15 cellular contexts compared by ENCODE assay signal in the genomic region with DNA sequence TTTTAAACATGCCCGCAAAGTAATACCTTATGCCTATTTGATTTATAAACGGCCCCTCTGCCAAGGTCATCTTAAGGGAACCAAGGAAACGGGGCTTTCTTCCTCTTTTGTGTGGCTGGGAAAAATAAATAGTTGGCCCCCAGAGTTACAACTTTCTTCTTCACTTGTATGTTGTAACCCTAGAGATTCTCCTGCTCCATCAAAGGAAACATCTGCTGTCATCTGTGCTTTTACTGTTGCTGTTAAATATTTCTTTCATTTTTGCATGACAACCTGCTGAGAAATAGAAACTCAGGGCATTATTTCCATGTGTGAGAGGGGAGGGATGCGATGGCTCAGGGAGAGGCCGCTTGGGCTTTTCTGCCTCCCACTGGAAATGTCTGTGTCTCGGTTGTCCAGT. TPM values are rescaled to one million over a fixed set of nuclear protein-coding genes. Genes with fewer than 3 reads are reported as not detected.
DNase-seq lines count a peak whose midpoint lies in the region; ATAC-seq and TF ChIP-seq lines count a peak whose summit lies in the region.
"Had no signal": no experiment of that assay in that cellular context is flagged by ENCODE, and none has a peak within 500 bp of the region (broad histone marks: within the 10 kb centered on the region; RNA-seq: fewer than 3 reads in every experiment).

No MANE protein-coding gene starts in this region.

- TF ChIP-seq POLR2A in esophagus squamous epithelium (IDR thresholded peaks at IDR 0.05), result no peak

- no peaks in the 10 kb centered on the region for H3K4me1 Mint-ChIP-seq in stimulated activated effector memory CD8-positive, alpha-beta T cell treated with anti-CD3 and anti-CD28 coated beads, Interleukin-12 subunit alpha, Interleukin-12 subunit beta, amount 100 ng/mL, for 72 hours
- H3K4me1 Mint-ChIP-seq: activated naive CD4-positive, alpha-beta T cell treated with anti-CD3 and anti-CD28 coated beads, Interleukin-2, amount 10 ng/mL, durations not matched to agents 7 days and 5 days had no signal

- peak overlapping the region; percentile 92 for H3K27ac ChIP-seq in BLaER1
- H3K27ac ChIP-seq in esophagus squamous epithelium, result peak overlapping the region; percentile 75 to 94 (median 88)
- peak overlapping the region; percentile 77 for H3K27ac ChIP-seq in psoas muscle

- intact Hi-C loops in esophagus squamous epithelium (cut with DNase I) (no loop called here), psoas muscle (cut with DNase I) (no loop called here)

- H3K27ac Mint-ChIP-seq in stimulated activated effector memory CD8-positive, alpha-beta T cell treated with anti-CD3 and anti-CD28 coated beads, Interleukin-12 subunit alpha, Interleukin-12 subunit beta, amount 100 ng/mL, for 72 hours, result no peak overlapping the region
- H3K27ac Mint-ChIP-seq in activated naive CD4-positive, alpha-beta T cell treated with anti-CD3 and anti-CD28 coated beads, Interleukin-2, amount 50 U/mL, for 72 hours, result no peak overlapping the region
- H3K27ac Mint-ChIP-seq: activated CD8-positive, alpha-beta T cell treated with anti-CD3 and anti-CD28 coated beads, Interleukin-2, amount 10 ng/mL, durations not matched to agents 7 days and 5 days; activated naive CD4-positive, alpha-beta T cell treated with anti-CD3 and anti-CD28 coated beads, Interleukin-2, amount 10 ng/mL, durations not matched to agents 7 days and 5 days had no signal

- no peak overlapping the region for H3K4me3 Mint-ChIP-seq in stimulated activated effector memory CD8-positive, alpha-beta T cell treated with anti-CD3 and anti-CD28 coated beads, Interleukin-12 subunit alpha, Interleukin-12 subunit beta, amount 100 ng/mL, for 72 hours
- H3K4me3 Mint-ChIP-seq: activated CD8-positive, alpha-beta T cell treated with anti-CD3 and anti-CD28 coated beads, Interleukin-2, amount 10 ng/mL, durations not matched to agents 7 days and 5 days; activated naive CD4-positive, alpha-beta T cell treated with anti-CD3 and anti-CD28 coated beads, Interleukin-2, amount 10 ng/mL, durations not matched to agents 7 days and 5 days; CD4-positive, alpha-beta memory T cell had no signal

- H3K36me3 ChIP-seq in BLaER1 (peaks cover 65% of the 10 kb centered on the region), esophagus squamous epithelium (peaks cover 0 to 66% (median 0%) of the 10 kb centered on the region in 3 donors), psoas muscle (ENCODE audit: insufficient read depth in 1 of 2, low read depth in 1 of 2) (peaks cover 0 to 34% of the 10 kb centered on the region in 2 donors)

- H3K4me3 ChIP-seq in BLaER1, result no peak overlapping the region; the same call in 1 of the 2 replicates
- no peak overlapping the region for H3K4me3 ChIP-seq in esophagus squamous epithelium
- no peak overlapping the region for H3K4me3 ChIP-seq in psoas muscle

- no peak for ATAC-seq in psoas muscle
- ATAC-seq in HG02885 (IDR thresholded peaks at IDR 0.05; ENCODE audit: poor library complexity, unreplicated experiment), result no peak
- no peak for ATAC-seq in stimulated activated effector memory CD8-positive, alpha-beta T cell treated with anti-CD3 and anti-CD28 coated beads, Interleukin-12 subunit alpha, Interleukin-12 subunit beta, amount 100 ng/mL, for 72 hours
- no peak for ATAC-seq in GM19324 (IDR thresholded peaks at IDR 0.05; ENCODE audit: low FRiP score, unreplicated experiment)
- ATAC-seq in activated naive CD4-positive, alpha-beta T cell treated with anti-CD3 and anti-CD28 coated beads, Interleukin-2, amount 50 U/mL, for 72 hours, result no peak
- ATAC-seq: activated CD8-positive, alpha-beta T cell treated with anti-CD3 and anti-CD28 coated beads, Interleukin-2, amount 10 ng/mL, durations not matched to agents 7 days and 5 days had no signal

- no peaks in the 10 kb centered on the region for H3K9me3 Mint-ChIP-seq in stimulated activated effector memory CD8-positive, alpha-beta T cell treated with anti-CD3 and anti-CD28 coated beads, Interleukin-12 subunit alpha, Interleukin-12 subunit beta, amount 100 ng/mL, for 72 hours
- H3K9me3 Mint-ChIP-seq in activated naive CD4-positive, alpha-beta T cell treated with anti-CD3 and anti-CD28 coated beads, Interleukin-2, amount 50 U/mL, for 72 hours, result no peaks in the 10 kb centered on the region
- H3K9me3 Mint-ChIP-seq: activated naive CD4-positive, alpha-beta T cell treated with anti-CD3 and anti-CD28 coated beads, Interleukin-2, amount 10 ng/mL, durations not matched to agents 7 days and 5 days; CD4-positive, alpha-beta memory T cell had no signal

- H3K27me3 ChIP-seq in BLaER1 (no peaks in the 10 kb centered on the region), esophagus squamous epithelium (no peaks in the 10 kb centered on the region), psoas muscle (ENCODE audit: insufficient read depth in 3 of 3, low read length in 2 of 3) (no peaks in the 10 kb centered on the region)

- no peaks in the 10 kb centered on the region for H3K9me3 ChIP-seq in BLaER1
- no peaks in the 10 kb centered on the region for H3K9me3 ChIP-seq in esophagus squamous epithelium
- H3K9me3 ChIP-seq in psoas muscle, result no peaks in the 10 kb centered on the region

- H3K36me3 Mint-ChIP-seq in stimulated activated effector memory CD8-positive, alpha-beta T cell treated with anti-CD3 and anti-CD28 coated beads, Interleukin-12 subunit alpha, Interleukin-12 subunit beta, amount 100 ng/mL, for 72 hours, result peaks cover 100% of the 10 kb centered on the region
- peaks cover 27 to 28% of the 10 kb centered on the region in 2 donors for H3K36me3 Mint-ChIP-seq in activated naive CD4-positive, alpha-beta T cell treated with anti-CD3 and anti-CD28 coated beads, Interleukin-2, amount 50 U/mL, for 72 hours

- peak overlapping the region; percentile 75 for H3K9ac ChIP-seq in BLaER1

- DNase-seq in MV-4-11 (lab: John Stamatoyannopoulos, UW), result peak; percentile 89
- DNase-seq in esophagus squamous epithelium (lab: John Stamatoyannopoulos, UW), result no peak
- DNase-seq in psoas muscle, result no peak
- no peak for DNase-seq in stimulated activated effector memory CD8-positive, alpha-beta T cell treated with anti-CD3 and anti-CD28 coated beads, Interleukin-12 subunit alpha, Interleukin-12 subunit beta, amount 100 ng/mL, for 72 hours (ENCODE audit: low spot score in 2 of 2)
- no peak for DNase-seq in activated naive CD4-positive, alpha-beta T cell treated with anti-CD3 and anti-CD28 coated beads, Interleukin-2, amount 50 U/mL, for 72 hours (ENCODE audit: low spot score in 2 of 2)
- DNase-seq: activated CD8-positive, alpha-beta T cell treated with anti-CD3 and anti-CD28 coated beads, Interleukin-2, amount 10 ng/mL, durations not matched to agents 7 days and 5 days; activated naive CD4-positive, alpha-beta T cell treated with anti-CD3 and anti-CD28 coated beads, Interleukin-2, amount 10 ng/mL, durations not matched to agents 7 days and 5 days; CD4-positive, alpha-beta memory T cell; KBM-7; NCI-H2081 treated with DMSO at 0.1 percent for 48 hours; stimulated activated CD4-positive, alpha-beta T cell treated with anti-CD3 and anti-CD28 coated beads, Interleukin-4, amount 100 ng/mL, for 1 hour; stimulated activated naive CD4-positive, alpha-beta T cell treated with Interleukin-2 at 50 U/mL for 16 hours had no signal

- no peaks in the 10 kb centered on the region for H4K20me1 ChIP-seq in BLaER1

- TF ChIP-seq CTCF in esophagus squamous epithelium (IDR thresholded peaks at IDR 0.05) (no peak), psoas muscle (IDR thresholded peaks at IDR 0.05) (no peak)

- H3K4me1 ChIP-seq in BLaER1, result peaks cover 73% of the 10 kb centered on the region
- peaks cover 22 to 91% (median 55%) of the 10 kb centered on the region in 3 donors for H3K4me1 ChIP-seq in esophagus squamous epithelium
- peaks cover 44% of the 10 kb centered on the region for H3K4me1 ChIP-seq in psoas muscle

- H3K4me2 ChIP-seq in BLaER1, result peak overlapping the region; percentile 91

- 62% methylated on average over 6 of the region's 6 CpGs for WGBS in esophagus squamous epithelium, 2 donors
- WGBS in psoas muscle, 3 donors, result 73 to 79% (median 77%) methylated on average over 6 of the region's 6 CpGs

RNA-seq across cellular contexts. Expression of a gene that starts 21.8 kb away (rescaled TPM):
- total RNA-seq in esophagus squamous epithelium (10 to 100 TPM in 1 of 4 donors, 1 to 10 TPM in 2, under 1 TPM in 1; 0.76 to 11.4 (median 5.6) TPM), psoas muscle (1 to 10 TPM; 4.9 to 7.3 (median 6.8) TPM)
- polyA plus RNA-seq in psoas muscle, result 1 to 10 TPM; 2.7 to 5.9 (median 3.3) TPM
- 1 to 10 TPM; 3.5 to 3.9 TPM for total RNA-seq in activated naive CD4-positive, alpha-beta T cell treated with anti-CD3 and anti-CD28 coated beads, Interleukin-2, amount 50 U/mL, for 72 hours
- polyA plus RNA-seq: CD4-positive, alpha-beta memory T cell had no signal

RNA-seq across cellular contexts. Expression of a gene that starts 31.1 kb away (rescaled TPM):
- total RNA-seq in esophagus squamous epithelium (10 to 100 TPM in 2 of 4 donors, 1 to 10 TPM in 2; 3.1 to 14.1 (median 10.4) TPM), psoas muscle (1 to 10 TPM; 1.7 to 3.4 (median 3.0) TPM)
- 1 to 10 TPM; 2.1 to 5.8 (median 4.3) TPM for polyA plus RNA-seq in psoas muscle
- 10 to 100 TPM; 66.8 to 69.9 TPM for total RNA-seq in activated naive CD4-positive, alpha-beta T cell treated with anti-CD3 and anti-CD28 coated beads, Interleukin-2, amount 50 U/mL, for 72 hours

RNA-seq across cellular contexts. Expression of a gene that starts 40.8 kb away (rescaled TPM):
- 10 to 100 TPM; 18.7 to 35.3 (median 23.8) TPM for total RNA-seq in esophagus squamous epithelium
- 10 to 100 TPM; 26.5 to 43.8 (median 40.6) TPM for total RNA-seq in psoas muscle
- polyA plus RNA-seq in psoas muscle, result 10 to 100 TPM; 24.8 to 39.2 (median 29.7) TPM
- total RNA-seq in activated naive CD4-positive, alpha-beta T cell treated with anti-CD3 and anti-CD28 coated beads, Interleukin-2, amount 50 U/mL, for 72 hours, result 10 to 100 TPM; 75.3 to 79.4 TPM

Comparison
In these comparisons a context has a peak if more than half of its experiments do, and no peak if none do; other contexts are left out.
1. RNA of a gene that starts 31.1 kb away (total RNA-seq): 66.8 to 69.9 TPM in activated naive CD4-positive, alpha-beta T cell treated with anti-CD3 and anti-CD28 coated beads, Interleukin-2, amount 50 U/mL, for 72 hours; 3.1 to 14.1 TPM in esophagus squamous epithelium and 1.7 to 3.4 TPM in psoas muscle; every median in the first group is over 4 times any median in the second.
2. Peak in every context shown above with its lines, with median percentiles within 50 percentile points of each other: H3K27ac ChIP-seq.